21 cellular contexts compared by ENCODE assay signal in the genomic region with DNA sequence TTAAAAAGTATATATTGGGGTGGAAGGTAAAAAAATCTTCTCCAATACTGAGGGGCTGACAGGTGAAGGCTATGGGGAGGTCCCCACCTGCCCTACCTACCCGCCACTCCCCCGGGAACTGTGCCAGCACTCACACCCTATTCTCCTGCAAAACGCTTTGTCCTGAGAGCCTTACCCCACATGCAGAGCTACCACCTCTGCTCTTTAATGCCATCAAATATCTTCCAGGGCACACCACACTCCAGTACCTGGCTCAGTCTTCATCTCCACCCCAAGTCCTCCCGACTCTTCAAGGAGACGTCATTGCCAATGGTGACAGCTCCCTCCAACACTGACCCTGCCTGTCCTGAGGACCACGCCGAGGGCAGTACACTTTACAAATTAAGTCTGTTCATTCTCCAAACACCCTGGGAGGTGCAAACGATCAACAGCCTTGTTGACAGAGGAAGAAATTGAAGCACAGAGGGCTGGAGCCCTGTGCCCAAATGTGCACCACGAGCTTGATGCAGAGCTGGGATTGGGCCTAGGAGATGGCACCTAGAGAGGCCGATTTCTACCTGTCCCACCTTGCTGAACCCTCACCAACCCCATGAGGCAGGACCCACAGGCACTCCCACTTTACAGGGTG. TPM values are rescaled to one million over a fixed set of nuclear protein-coding genes. Genes with fewer than 3 reads are reported as not detected.
DNase-seq lines count a peak whose midpoint lies in the region; ATAC-seq and TF ChIP-seq lines count a peak whose summit lies in the region.
"Had no signal": no experiment of that assay in that cellular context is flagged by ENCODE, and none has a peak within 500 bp of the region (broad histone marks: within the 10 kb centered on the region; RNA-seq: fewer than 3 reads in every experiment).

No MANE protein-coding gene starts in this region.

- H3K4me3 ChIP-seq in sigmoid colon (no peak overlapping the region), lower lobe of right lung (no peak overlapping the region)
- H3K4me3 ChIP-seq: upper lobe of left lung had no signal

- no peak for TF ChIP-seq CTCF in sigmoid colon (IDR thresholded peaks at IDR 0.05)
- no peak for TF ChIP-seq CTCF in lower lobe of right lung (IDR thresholded peaks at IDR 0.05)

- H3K4me1 ChIP-seq in sigmoid colon (peaks cover 0 to 10% (median 0%) of the 10 kb centered on the region in 4 donors), lower lobe of right lung (peaks cover 8% of the 10 kb centered on the region)

- H3K36me3 ChIP-seq in sigmoid colon (no peaks in the 10 kb centered on the region), lower lobe of right lung (no peaks in the 10 kb centered on the region)
- H3K36me3 ChIP-seq: upper lobe of left lung had no signal

- intact Hi-C loops in sigmoid colon (cut with DNase I): no loop called here
- intact Hi-C loops in left colon (cut with DNase I, micrococcal nuclease): no loop called here
- intact Hi-C loops in lower lobe of right lung (cut with DNase I): no loop called here

- 38 to 73% methylated on average over 10 of the region's 10 CpGs for WGBS in sigmoid colon, 2 donors

- peaks cover 0 to 5% (median 4%) of the 10 kb centered on the region in 3 donors for H3K36me3 Mint-ChIP-seq in immature natural killer cell

- TF ChIP-seq POLR2A in sigmoid colon (IDR thresholded peaks at IDR 0.05): no peak

- H3K27ac ChIP-seq in sigmoid colon (no peak overlapping the region), lower lobe of right lung (no peak overlapping the region)
- H3K27ac ChIP-seq: upper lobe of left lung had no signal

- H3K27ac Mint-ChIP-seq in immature natural killer cell: peak overlapping the region in 3 of 6 donors; percentile 42 to 87 (median 47)

- peak overlapping the region; percentile 40 to 86 (median 77) for H3K4me3 Mint-ChIP-seq in immature natural killer cell

- H3K9me3 Mint-ChIP-seq in immature natural killer cell: peaks cover 3 to 8% (median 5%) of the 10 kb centered on the region in 6 donors

- no peaks in the 10 kb centered on the region for H3K9me3 ChIP-seq in sigmoid colon
- peaks cover 4% of the 10 kb centered on the region for H3K9me3 ChIP-seq in lower lobe of right lung
- H3K9me3 ChIP-seq: upper lobe of left lung had no signal

- peaks cover 13 to 28% (median 18%) of the 10 kb centered on the region in 3 donors for H3K27me3 Mint-ChIP-seq in immature natural killer cell (ENCODE audit: low read depth in 3 of 3)

- ATAC-seq in left colon (no peak), lower lobe of right lung (no peak)

- TF ChIP-seq EP300 in sigmoid colon (IDR thresholded peaks at IDR 0.05): no peak

- DNase-seq in activated CD8-positive, alpha-beta memory T cell treated with anti-CD3 and anti-CD28 coated beads for 24 hours: peak; percentile 59
- no peak for DNase-seq in activated CD8-positive, alpha-beta memory T cell treated with anti-CD3 and anti-CD28 coated beads, Interleukin-2, amount 50 U/mL, for 4 hours
- DNase-seq in NCI-H345 treated with DMSO at 0.1 percent for 48 hours (lab: John Stamatoyannopoulos, UW; ENCODE audit: unreplicated experiment) (peak; percentile 41), immature natural killer cell (no peak), sigmoid colon (peak; percentile 25), NCI-H2029 (lab: John Stamatoyannopoulos, UW) (no peak), left colon (no peak), lower lobe of right lung (no peak)
- DNase-seq: activated gamma-delta T cell treated with Interleukin-2 at 50 U/mL for 16 hours, amygdala, caudate nucleus, Kasumi-1, NCI-H1092 treated with DMSO at 0.1 percent for 48 hours, NCI-H2081, NCI-H510A, retina had no signal

- peaks cover 42 to 44% of the 10 kb centered on the region in 2 donors for H3K4me1 Mint-ChIP-seq in immature natural killer cell

- H3K27me3 ChIP-seq in sigmoid colon (peaks cover 0 to 7% (median 0%) of the 10 kb centered on the region in 3 donors), lower lobe of right lung (ENCODE audit: low read depth) (no peaks in the 10 kb centered on the region)
- H3K27me3 ChIP-seq: upper lobe of left lung had no signal

RNA-seq across cellular contexts. Expression of gene GPR55, which starts 6.0 kb away (rescaled TPM):
- polyA plus RNA-seq in immature natural killer cell (not detected), sigmoid colon (1 to 10 TPM in 1 of 3 donors, under 1 TPM in 1, not detected in 1; 0.23 to 1.4 TPM)
- total RNA-seq in sigmoid colon (not detected), left colon (under 1 TPM; 0.34 TPM), lower lobe of right lung (0.74 TPM)
- total RNA-seq: Daoy, epithelial cell of proximal tubule, fibroblast of villous mesenchyme had no signal
- polyA plus RNA-seq: BJ had no signal

Comparison
In these comparisons a context has a peak if more than half of its experiments do, and no peak if none do; other contexts are left out.
1. DNase-seq: peak in activated CD8-positive, alpha-beta memory T cell treated with anti-CD3 and anti-CD28 coated beads for 24 hours (single experiment), NCI-H345 treated with DMSO at 0.1 percent for 48 hours (single experiment) and sigmoid colon (single experiment); none in activated CD8-positive, alpha-beta memory T cell treated with anti-CD3 and anti-CD28 coated beads, Interleukin-2, amount 50 U/mL, for 4 hours (single experiment), immature natural killer cell (0 of 3), NCI-H2029 (single experiment), left colon (0 of 2) and lower lobe of right lung (single experiment).